ENCODE assay signal across 9 cellular contexts in genomic region chrX:57595381-57595811, GRCh38. TPM values are rescaled to one million over a fixed set of nuclear protein-coding genes. Genes with fewer than 3 reads are reported as not detected.
DNase-seq lines count a peak whose midpoint lies in the region; ATAC-seq lines count a peak whose summit lies in the region.
"Had no signal": no experiment of that assay in that cellular context is flagged by ENCODE, and none has a peak within 500 bp of the region (broad histone marks: within the 10 kb centered on the region; RNA-seq: fewer than 3 reads in every experiment).

No MANE protein-coding gene starts in this region.

- ATAC-seq in GM19023 (IDR thresholded peaks at IDR 0.05; ENCODE audit: unreplicated experiment) (no peak), left colon (no peak), HG02884 (IDR thresholded peaks at IDR 0.05; ENCODE audit: unreplicated experiment) (no peak)

- no peaks in the 10 kb centered on the region for H3K79me1 ChIP-seq in trophoblast cell (ENCODE audit: low read length)

- H3K79me2 ChIP-seq in trophoblast cell (ENCODE audit: control insufficient read depth, insufficient read depth, low read length, poor library complexity) = no peaks in the 10 kb centered on the region

- H3K14ac ChIP-seq in trophoblast cell (ENCODE audit: low read length) = no peak overlapping the region

- H2AK5ac ChIP-seq in trophoblast cell (ENCODE audit: low read length) = no peak overlapping the region

- no peak overlapping the region for H4K8ac ChIP-seq in trophoblast cell (ENCODE audit: low read depth, low read length)

- H3K4me2 ChIP-seq in trophoblast cell (ENCODE audit: low read length) = no peak overlapping the region

- H3K23ac ChIP-seq in trophoblast cell (ENCODE audit: low read length) = no peak overlapping the region

- no peak overlapping the region for H2BK120ac ChIP-seq in trophoblast cell (ENCODE audit: insufficient read depth, low read length, poor library complexity)

- no peak overlapping the region for H4K91ac ChIP-seq in trophoblast cell (ENCODE audit: low read depth, low read length)

- H2BK5ac ChIP-seq in trophoblast cell (ENCODE audit: low read depth, low read length, poor library complexity) = no peak overlapping the region

- H3K27ac ChIP-seq in epithelial cell of prostate (peak overlapping the region; percentile 74), trophoblast cell (ENCODE audit: low read depth, low read length) (no peak overlapping the region)
- H3K27ac ChIP-seq: prostate gland had no signal

- H3K4me1 ChIP-seq in ES-I3 (ENCODE audit: insufficient read depth, low read length) = peaks cover 14% of the 10 kb centered on the region; the same call in 1 of the 2 replicates
- H3K4me1 ChIP-seq in trophoblast cell (ENCODE audit: control insufficient read depth in 1 of 2, insufficient read depth in 2 of 2, low read length in 2 of 2) = no peaks in the 10 kb centered on the region
- H3K4me1 ChIP-seq: prostate gland had no signal

- no peaks in the 10 kb centered on the region for H3K27me3 ChIP-seq in trophoblast cell (ENCODE audit: insufficient read depth, low read length)

- no peak overlapping the region for H3K4ac ChIP-seq in trophoblast cell (ENCODE audit: low read depth, low read length)

- no peak overlapping the region for H2BK12ac ChIP-seq in trophoblast cell (ENCODE audit: low read length)

- H3K9ac ChIP-seq in ES-I3 (ENCODE audit: low read depth, low read length) (peak overlapping the region; percentile 41), trophoblast cell (ENCODE audit: low read length) (no peak overlapping the region)

- DNase-seq in RKO (ENCODE audit: low spot score) = peak; percentile 94
- no peak for DNase-seq in epithelial cell of prostate (ENCODE audit: low read depth, low spot score)
- DNase-seq in trophoblast cell = peak; percentile 6 to 54
- DNase-seq in left colon = no peak
- DNase-seq in NCI-H2227 treated with DMSO at 0.1 percent for 48 hours (lab: John Stamatoyannopoulos, UW) = no peak

- H3K4me3 ChIP-seq in trophoblast cell (ENCODE audit: low read depth, low read length) = no peak overlapping the region
- H3K4me3 ChIP-seq: prostate gland had no signal

- no peak overlapping the region for H3K18ac ChIP-seq in trophoblast cell (ENCODE audit: low read length)

- H4K12ac ChIP-seq in trophoblast cell (ENCODE audit: low read depth, low read length) = no peak overlapping the region

- H3K36me3 ChIP-seq in ES-I3 (ENCODE audit: insufficient read depth, low read length) (no peaks in the 10 kb centered on the region), trophoblast cell (ENCODE audit: control insufficient read depth in 1 of 2, insufficient read depth in 2 of 2, low read length in 2 of 2) (no peaks in the 10 kb centered on the region)
- H3K36me3 ChIP-seq: prostate gland had no signal

- intact Hi-C loops in left colon (cut with DNase I, micrococcal nuclease) = loop anchor here in 1 of 2 donors (10.0 kb wide), 1 partner anchor 319 kb away; the partner anchor contains the start of gene ZXDA

- H3K9me3 ChIP-seq in ES-I3 (ENCODE audit: control insufficient read depth, insufficient read depth, low read length) (no peaks in the 10 kb centered on the region), trophoblast cell (ENCODE audit: insufficient read depth, low read depth, low read length) (no peaks in the 10 kb centered on the region)
- H3K9me3 ChIP-seq: prostate gland had no signal

- no CpG with 5 or more reads among the region's 1 CpG for WGBS in trophoblast cell (ENCODE audit: extremely low coverage, insufficient coverage, insufficient read length)

- no peak overlapping the region for H2AFZ ChIP-seq in trophoblast cell (ENCODE audit: insufficient read depth, low read length, poor library complexity)

RNA-seq across cellular contexts. Expression of gene ZXDB, which starts 3.6 kb away (rescaled TPM):
- polyA plus RNA-seq in trophoblast cell (2013) = 2.7 and 2.8 TPM in 2 replicates
- 1 to 10 TPM; 5.2 to 7.5 TPM for total RNA-seq in left colon

Comparison
In these comparisons a context has a peak if more than half of its experiments do, and no peak if none do; other contexts are left out.
1. DNase-seq: peak in RKO (single experiment) and trophoblast cell (2 of 2); none in epithelial cell of prostate (single experiment), left colon (0 of 2) and NCI-H2227 treated with DMSO at 0.1 percent for 48 hours (single experiment).